Comparison of ENCODE assay signal across 8 cellular contexts in the genomic region with DNA sequence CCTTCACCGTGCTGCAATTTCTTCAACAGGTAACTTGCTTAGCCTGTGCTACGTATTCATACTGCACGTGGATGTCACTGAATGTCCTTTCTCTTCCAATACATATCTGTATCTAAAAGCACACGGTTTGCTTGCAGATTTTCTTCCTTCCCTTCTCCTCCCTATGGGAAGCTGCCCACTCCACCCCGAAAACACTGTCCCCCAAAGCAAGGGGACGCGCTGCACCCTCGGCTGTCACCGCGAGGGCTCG. TPM values are rescaled to one million over a fixed set of nuclear protein-coding genes. Genes with fewer than 3 reads are reported as not detected.
DNase-seq lines count a peak whose midpoint lies in the region; ATAC-seq and TF ChIP-seq lines count a peak whose summit lies in the region.

No MANE protein-coding gene starts in this region.

- H3K9ac ChIP-seq in ES-I3 (ENCODE audit: low read depth, low read length), result peak overlapping the region; percentile 85

- H3K27me3 ChIP-seq in neutrophil, result no peaks in the 10 kb centered on the region

- ATAC-seq in GM21390 (IDR thresholded peaks at IDR 0.05; ENCODE audit: unreplicated experiment) (peak; percentile 17), HG03571 (IDR thresholded peaks at IDR 0.05; ENCODE audit: unreplicated experiment) (peak; percentile 14), esophagus mucosa (peak; percentile 17)

- H3K9me3 ChIP-seq in ES-I3 (ENCODE audit: control insufficient read depth, insufficient read depth, low read length) (no peaks in the 10 kb centered on the region), neutrophil (no peaks in the 10 kb centered on the region)

- no peaks in the 10 kb centered on the region for H3K36me3 ChIP-seq in ES-I3 (ENCODE audit: insufficient read depth, low read length)
- H3K36me3 ChIP-seq in neutrophil, result peaks cover 5% of the 10 kb centered on the region

- TF ChIP-seq CTCF in neutrophil (IDR thresholded peaks at IDR 0.05), result peak; percentile 50
- TF ChIP-seq CTCF in GM20000 (IDR thresholded peaks at IDR 0.05; ENCODE audit: extremely low read depth, missing control alignments), result no peak

- peak overlapping the region; percentile 72 to 90 for H3K4me3 ChIP-seq in neutrophil (ENCODE audit: low read depth in 1 of 2, low read length in 1 of 2)

- H3K4me1 ChIP-seq in ES-I3 (ENCODE audit: insufficient read depth, low read length) (no peaks in the 10 kb centered on the region), neutrophil (ENCODE audit: control insufficient read depth in 1 of 2, insufficient read depth in 1 of 2, low read depth in 1 of 2, low read length in 1 of 2) (peaks cover 35 to 58% of the 10 kb centered on the region in 2 experiments)

- H3K27ac ChIP-seq in neutrophil, result peak overlapping the region; percentile 97

- DNase-seq in SHP77 treated with DMSO at 0.1 percent for 48 hours (lab: John Stamatoyannopoulos, UW) (peak; percentile 90), GM20000 (ENCODE audit: low spot score) (no peak), RKO (ENCODE audit: low spot score) (no peak)

RNA-seq across cellular contexts. Expression of gene TMX4, which starts 0.7 kb away (rescaled TPM):
- total RNA-seq in esophagus mucosa, result 18.9 TPM
